8 cellular contexts compared by ENCODE assay signal in genomic region chr2:42047488-42048317, GRCh38. TPM values are rescaled to one million over a fixed set of nuclear protein-coding genes. Genes with fewer than 3 reads are reported as not detected.
DNase-seq lines count a peak whose midpoint lies in the region; ATAC-seq and TF ChIP-seq lines count a peak whose summit lies in the region.

Gene PKDCC (plus strand): TSS chr2:42048021. CDS start chr2:42048200, 179 bp downstream.

- H2BK15ac ChIP-seq in H9 (ENCODE audit: low read depth, low read length) = no peak within 1 kb of the TSS

- H3K27ac ChIP-seq in H9 (ENCODE audit: insufficient read length, low read depth, low read length) (no peak within 1 kb of the TSS), neural progenitor cell (peak within 1 kb of the TSS; percentile 99)

- H2AK5ac ChIP-seq in H9 (ENCODE audit: insufficient read length, low read length) = no peak within 1 kb of the TSS

- H3K27me3 Mint-ChIP-seq in H9 (ENCODE audit: low read depth) (peaks cover 27% of the 10 kb centered on the region), neural progenitor cell (ENCODE audit: insufficient read depth, low read depth) (peaks cover 60% of the 10 kb centered on the region)
- H3K27me3 Mint-ChIP-seq in activated naive CD8-positive, alpha-beta T cell treated with anti-CD3 and anti-CD28 coated beads, Interleukin-2, amount 10 ng/mL, durations not matched to agents 7 days and 5 days = peaks cover 64% of the 10 kb centered on the region

- no peak within 1 kb of the TSS for H2BK5ac ChIP-seq in H9 (ENCODE audit: insufficient read length, low read length)

- H3K4me3 ChIP-seq in neural progenitor cell = peak within 1 kb of the TSS; percentile 96

- H3K9me3 Mint-ChIP-seq in H9 (no peaks in the 10 kb centered on the region), neural progenitor cell (peaks cover 2% of the 10 kb centered on the region)
- H3K9me3 Mint-ChIP-seq in activated naive CD8-positive, alpha-beta T cell treated with anti-CD3 and anti-CD28 coated beads, Interleukin-2, amount 10 ng/mL, durations not matched to agents 7 days and 5 days = no peaks in the 10 kb centered on the region

- no peaks in the 10 kb centered on the region for H3K79me1 ChIP-seq in H9 (ENCODE audit: insufficient read depth, low read depth, low read length, poor library complexity, severe bottlenecking)

- H3K27ac Mint-ChIP-seq in H9 (peak within 1 kb of the TSS; percentile 98 to 100 (median 99)), neural progenitor cell (peak within 1 kb of the TSS; percentile 74)
- H3K27ac Mint-ChIP-seq in activated naive CD8-positive, alpha-beta T cell treated with anti-CD3 and anti-CD28 coated beads, Interleukin-2, amount 10 ng/mL, durations not matched to agents 7 days and 5 days = no peak within 1 kb of the TSS

- no peak within 1 kb of the TSS for H2BK12ac ChIP-seq in H9 (ENCODE audit: insufficient read length, low read depth, low read length)

- no peak within 1 kb of the TSS for H2BK120ac ChIP-seq in H9 (ENCODE audit: low read depth, low read length, poor library complexity, severe bottlenecking)

- H4K8ac ChIP-seq in H9 (replicated peaks; ENCODE audit: insufficient read length, low read depth, low read length) = no peak within 1 kb of the TSS

- no peak within 1 kb of the TSS for H4K91ac ChIP-seq in H9 (ENCODE audit: insufficient read length, low read depth, low read length)

- no peak within 1 kb of the TSS for H3K4ac ChIP-seq in H9 (ENCODE audit: low read depth, low read length)

- no peaks in the 10 kb centered on the region for H3K79me2 ChIP-seq in H9 (ENCODE audit: insufficient read depth, low read length)
- peaks cover 66% of the 10 kb centered on the region for H3K79me2 ChIP-seq in neural progenitor cell (ENCODE audit: low read depth)

- no peaks in the 10 kb centered on the region for H3K9me3 ChIP-seq in H9 (ENCODE audit: control insufficient read depth, low read depth, low read length)
- H3K9me3 ChIP-seq in neural progenitor cell (ENCODE audit: low read depth) = no peaks in the 10 kb centered on the region

- H4K5ac ChIP-seq in H9 (ENCODE audit: insufficient read length, low read depth, low read length) = no peak within 1 kb of the TSS

- H3K23ac ChIP-seq in H9 (ENCODE audit: insufficient read length, low read depth, low read length) = no peak within 1 kb of the TSS

- H3K4me1 Mint-ChIP-seq in H9 = peaks cover 63% of the 10 kb centered on the region in 2 experiments
- H3K4me1 Mint-ChIP-seq in activated naive CD8-positive, alpha-beta T cell treated with anti-CD3 and anti-CD28 coated beads, Interleukin-2, amount 10 ng/mL, durations not matched to agents 7 days and 5 days = no peaks in the 10 kb centered on the region
- peaks cover 66% of the 10 kb centered on the region for H3K4me1 Mint-ChIP-seq in neural progenitor cell

- H3K56ac ChIP-seq in H9 (ENCODE audit: insufficient read length, low read depth, low read length) = no peak within 1 kb of the TSS

- peak; percentile 63 for ATAC-seq in activated naive CD8-positive, alpha-beta T cell treated with anti-CD3 and anti-CD28 coated beads, Interleukin-2, amount 10 ng/mL, durations not matched to agents 7 days and 5 days (ENCODE audit: low read depth)
- no peak for ATAC-seq in HG02938 (IDR thresholded peaks at IDR 0.05; ENCODE audit: unreplicated experiment)

- H3K9ac ChIP-seq in H9 (ENCODE audit: extremely low read depth, insufficient read length, low read length) (no peak within 1 kb of the TSS), neural progenitor cell (peak within 1 kb of the TSS; percentile 90)

- POLR2A ChIA-PET in activated naive CD8-positive, alpha-beta T cell treated with anti-CD3 and anti-CD28 coated beads, Interleukin-2, amount 10 ng/mL, durations not matched to agents 7 days and 5 days (lab: Charles Lee) = no interaction called here

- H3K18ac ChIP-seq in H9 (ENCODE audit: insufficient read length, low read depth, low read length) = peak within 1 kb of the TSS; percentile 13

- H3K4me2 ChIP-seq in H9 (ENCODE audit: insufficient read depth, insufficient read length, low read length) (peak within 1 kb of the TSS; percentile 46), neural progenitor cell (peak within 1 kb of the TSS; percentile 98)

- peaks cover 11% of the 10 kb centered on the region for H3K23me2 ChIP-seq in H9 (ENCODE audit: insufficient read length, low read depth, low read length, poor library complexity, severe bottlenecking)

- H4K20me1 ChIP-seq in H9 (ENCODE audit: control insufficient read depth, insufficient read depth, insufficient read length) (no peaks in the 10 kb centered on the region), neural progenitor cell (ENCODE audit: low read depth) (peaks cover 30% of the 10 kb centered on the region)

- no peak for TF ChIP-seq CTCF in H9 (conservative IDR thresholded peaks at IDR 0.05)
- no peak for TF ChIP-seq CTCF in neural progenitor cell (IDR thresholded peaks at IDR 0.05)

- WGBS in H9 (ENCODE audit: extremely low coverage, insufficient read length, low lambda C conversion rate) = no CpG with 5 or more reads among the region's 111 CpGs

- H3T11ph ChIP-seq in H9 (ENCODE audit: low read length) = no peak within 1 kb of the TSS

- DNase-seq in NCI-H1417 (lab: John Stamatoyannopoulos, UW) (peak; percentile 52 to 68 (median 58)), NCI-H1417 treated with DMSO at 0.1 percent for 48 hours (lab: John Stamatoyannopoulos, UW) (no peak), H9 (peak; percentile 88), NCI-H2227 (lab: John Stamatoyannopoulos, UW; ENCODE audit: unreplicated experiment) (peak; percentile 93), head of caudate nucleus (peak; percentile 24 to 87 (median 76)), neural progenitor cell (ENCODE audit: low spot score) (peak; percentile 95)
- DNase-seq in activated naive CD8-positive, alpha-beta T cell treated with anti-CD3 and anti-CD28 coated beads, Interleukin-2, amount 10 ng/mL, durations not matched to agents 7 days and 5 days = peak; percentile 54

- intact Hi-C loops in head of caudate nucleus (cut with DNase I) = no loop called here

- peaks cover 3% of the 10 kb centered on the region; the same call in 1 of the 2 replicates for H3K4me1 ChIP-seq in H9 (ENCODE audit: insufficient read depth, low read length)
- peaks cover 68% of the 10 kb centered on the region for H3K4me1 ChIP-seq in neural progenitor cell

- H3K27me3 ChIP-seq in H9 (ENCODE audit: insufficient read depth, low read length) = peaks cover 11% of the 10 kb centered on the region; the same call in 1 of the 2 replicates
- H3K27me3 ChIP-seq in neural progenitor cell = no peaks in the 10 kb centered on the region

- H3K4me3 Mint-ChIP-seq in H9 (peak within 1 kb of the TSS; percentile 88 to 94), neural progenitor cell (peak within 1 kb of the TSS; percentile 90)
- H3K4me3 Mint-ChIP-seq in activated naive CD8-positive, alpha-beta T cell treated with anti-CD3 and anti-CD28 coated beads, Interleukin-2, amount 10 ng/mL, durations not matched to agents 7 days and 5 days = peak within 1 kb of the TSS; percentile 44

- no peak within 1 kb of the TSS for H2BK20ac ChIP-seq in H9 (ENCODE audit: low read depth, low read length, poor library complexity, severe bottlenecking)

- H3K14ac ChIP-seq in H9 (ENCODE audit: insufficient read depth, low read length) = peak within 1 kb of the TSS; percentile 13

- H3K36me3 ChIP-seq in neural progenitor cell = no peaks in the 10 kb centered on the region

- no peak within 1 kb of the TSS for H2AFZ ChIP-seq in H9 (ENCODE audit: low read length)
- H2AFZ ChIP-seq in neural progenitor cell (replicated peaks) = no peak within 1 kb of the TSS

- H3K36me3 Mint-ChIP-seq in H9 (ENCODE audit: insufficient read depth in 1 of 3, low read depth in 3 of 3) (peaks cover 0 to 36% (median 20%) of the 10 kb centered on the region in 3 experiments; a peak in 5 of 7 replicates), neural progenitor cell (no peaks in the 10 kb centered on the region)
- H3K36me3 Mint-ChIP-seq in activated naive CD8-positive, alpha-beta T cell treated with anti-CD3 and anti-CD28 coated beads, Interleukin-2, amount 10 ng/mL, durations not matched to agents 7 days and 5 days = no peaks in the 10 kb centered on the region

- H3F3A ChIP-seq in neural progenitor cell (ENCODE audit: low read depth) = peaks cover 59% of the 10 kb centered on the region

RNA-seq across cellular contexts. Expression of gene PKDCC, which starts in this region (rescaled TPM):
- 134 and 135 TPM in 2 replicates for total RNA-seq in H9 (2021)
- not detected for total RNA-seq in activated naive CD8-positive, alpha-beta T cell treated with anti-CD3 and anti-CD28 coated beads, Interleukin-2, amount 10 ng/mL, durations not matched to agents 7 days and 5 days
- total RNA-seq in neural progenitor cell (ENCODE audit: low replicate concordance) = 70.4 and 133 TPM in 2 replicates

Comparison
In these comparisons a context has a peak if more than half of its experiments do, and no peak if none do; other contexts are left out.
1. RNA of gene PKDCC (total RNA-seq): 134 to 135 TPM in H9 and 70.4 to 133 TPM in neural progenitor cell; not detected in activated naive CD8-positive, alpha-beta T cell treated with anti-CD3 and anti-CD28 coated beads, Interleukin-2, amount 10 ng/mL, durations not matched to agents 7 days and 5 days; every median in the first group is over 10 times any median in the second.
2. Peak in DNase-seq and ATAC-seq in activated naive CD8-positive, alpha-beta T cell treated with anti-CD3 and anti-CD28 coated beads, Interleukin-2, amount 10 ng/mL, durations not matched to agents 7 days and 5 days; RNA of the gene not detected or under 1 TPM.
3. Peak in every context shown above with its lines, with median percentiles within 50 percentile points of each other: H3K4me3 Mint-ChIP-seq.